ENCODE assay signal across 31 cellular contexts in the genomic region with DNA sequence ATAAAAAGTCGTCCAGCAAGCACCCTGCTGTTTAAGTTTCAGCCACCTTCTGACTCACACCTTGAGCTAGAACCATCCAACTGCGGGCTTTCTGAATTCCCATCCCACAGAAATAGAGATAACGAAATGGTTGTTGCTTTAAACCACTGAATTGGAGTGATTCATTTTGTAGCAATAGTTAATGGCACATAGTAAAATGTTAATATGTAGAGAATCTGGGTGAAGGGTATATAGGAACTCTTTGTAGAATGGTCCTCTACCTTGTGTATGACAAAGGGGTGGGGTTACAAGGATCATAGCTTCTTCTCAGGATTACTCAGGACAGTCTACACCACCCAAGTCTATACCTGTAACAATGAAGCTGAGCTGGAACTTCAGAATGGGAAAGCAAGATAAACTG. TPM values are rescaled to one million over a fixed set of nuclear protein-coding genes. Genes with fewer than 3 reads are reported as not detected.
DNase-seq lines count a peak whose midpoint lies in the region; ATAC-seq, FAIRE-seq and TF ChIP-seq lines count a peak whose summit lies in the region.
"Had no signal": no experiment of that assay in that cellular context is flagged by ENCODE, and none has a peak within 500 bp of the region (broad histone marks: within the 10 kb centered on the region; RNA-seq: fewer than 3 reads in every experiment).

No MANE protein-coding gene starts in this region.

- H3K18ac ChIP-seq in trophoblast cell (ENCODE audit: low read length), result no peak overlapping the region

- H2BK120ac ChIP-seq in trophoblast cell (ENCODE audit: insufficient read depth, low read length, poor library complexity), result no peak overlapping the region

- H3K27ac ChIP-seq in PC-9, result peak overlapping the region; percentile 85
- no peak overlapping the region for H3K27ac ChIP-seq in trophoblast cell (ENCODE audit: low read depth, low read length)
- no peak overlapping the region for H3K27ac ChIP-seq in dorsolateral prefrontal cortex
- H3K27ac ChIP-seq: esophagus muscularis mucosa, heart right ventricle, lower lobe of right lung, Peyer's patch, uterus, VCaP had no signal

- no peak overlapping the region for H3K9ac ChIP-seq in trophoblast cell (ENCODE audit: low read length)

- H2BK5ac ChIP-seq in trophoblast cell (ENCODE audit: low read depth, low read length, poor library complexity), result no peak overlapping the region

- H2BK12ac ChIP-seq in trophoblast cell (ENCODE audit: low read length), result no peak overlapping the region

- no peak overlapping the region for H3K23ac ChIP-seq in trophoblast cell (ENCODE audit: low read length)

- CTCF ChIA-PET in PC-9 (lab: Charles Lee), result interaction anchor here (0.6 to 1.5 kb wide), 4 partner anchors 27 to 61 kb away, joined by 3 to 16 read pairs (median 10); no protein-coding TSS in a partner anchor

- no CpG with 5 or more reads among the region's 3 CpGs for WGBS in trophoblast cell (ENCODE audit: extremely low coverage, insufficient coverage, insufficient read length)

- H3K27me3 ChIP-seq in PC-9 (ENCODE audit: insufficient read depth, low read depth) (no peaks in the 10 kb centered on the region), trophoblast cell (ENCODE audit: insufficient read depth, low read length) (peaks cover 3% of the 10 kb centered on the region), dorsolateral prefrontal cortex (no peaks in the 10 kb centered on the region)
- H3K27me3 ChIP-seq: esophagus muscularis mucosa, Peyer's patch, uterus had no signal

- H3K14ac ChIP-seq in trophoblast cell (ENCODE audit: low read length), result no peak overlapping the region

- H3K4me3 ChIP-seq in PC-9, result no peak overlapping the region
- no peak overlapping the region for H3K4me3 ChIP-seq in choroid plexus epithelial cell (ENCODE audit: low read depth, low read length)
- H3K4me3 ChIP-seq in trophoblast cell (ENCODE audit: low read depth, low read length), result no peak overlapping the region
- no peak overlapping the region for H3K4me3 ChIP-seq in dorsolateral prefrontal cortex
- H3K4me3 ChIP-seq: esophagus muscularis mucosa, heart right ventricle, lower lobe of right lung, Peyer's patch, uterus had no signal

- DNase-seq in Daoy (ENCODE audit: low read depth), result peak; percentile 89
- peak in 1 of 2 experiments; percentile 96 for DNase-seq in PC-9
- DNase-seq in choroid plexus epithelial cell (ENCODE audit: low read depth), result peak; percentile 69
- DNase-seq in trophoblast cell, result peak; percentile 83 to 94
- DNase-seq in GDM1 (lab: John Stamatoyannopoulos, UW), result no peak
- no peak for DNase-seq in urothelium cell line (ENCODE audit: low spot score)
- DNase-seq in dorsolateral prefrontal cortex, result no peak
- DNase-seq: activated CD4-positive, alpha-beta T cell treated with anti-CD3 and anti-CD28 coated beads for 4 hours; caudate nucleus; DMS53; foreskin melanocyte; HCEC 1CT; heart right ventricle; Karpas-422; lower lobe of right lung; MV-4-11; NCI-H1436; NCI-H2081 treated with DMSO at 0.1 percent for 48 hours; NCI-H345; NCI-H69; Peyer's patch; SHP77 treated with DMSO at 0.1 percent for 48 hours; small intestine; stimulated activated naive CD8-positive, alpha-beta T cell treated with anti-CD3 and anti-CD28 coated beads, Interleukin-15, Interleukin-2, amounts not matched to agents 100 U/mL and 50 U/mL, for 24 hours; uterus had no signal

- POLR2A ChIA-PET in PC-9 (lab: Charles Lee; ENCODE audit: unreplicated experiment), result interaction anchor here (0.6 kb wide), 2 partner anchors 147 to 184 kb away, joined by 3 read pairs; no protein-coding TSS in a partner anchor

- no peak overlapping the region for H4K8ac ChIP-seq in trophoblast cell (ENCODE audit: low read depth, low read length)

- H3K9me2 ChIP-seq in PC-9 (ENCODE audit: insufficient read depth), result no peaks in the 10 kb centered on the region

- H3K79me2 ChIP-seq in PC-9 (ENCODE audit: low read depth) (peaks cover 18% of the 10 kb centered on the region), trophoblast cell (ENCODE audit: control insufficient read depth, insufficient read depth, low read length, poor library complexity) (no peaks in the 10 kb centered on the region)

- H3K4ac ChIP-seq in trophoblast cell (ENCODE audit: low read depth, low read length), result no peak overlapping the region

- no peaks in the 10 kb centered on the region for H3K79me1 ChIP-seq in trophoblast cell (ENCODE audit: low read length)

- H4K91ac ChIP-seq in trophoblast cell (ENCODE audit: low read depth, low read length), result no peak overlapping the region

- intact Hi-C loops in PC-9 (cut with micrococcal nuclease; ENCODE audit: unreplicated experiment), result no loop called here
- intact Hi-C loops in dorsolateral prefrontal cortex (cut with DNase I), result loop anchor here in 1 of 2 donors (10.0 kb wide), 1 partner anchor 357 kb away; a partner anchor contains a TSS

- H2AFZ ChIP-seq in PC-9 (no peak overlapping the region), trophoblast cell (ENCODE audit: insufficient read depth, low read length, poor library complexity) (no peak overlapping the region)

- no peak overlapping the region for H4K12ac ChIP-seq in trophoblast cell (ENCODE audit: low read depth, low read length)

- TF ChIP-seq CTCF in PC-9 (conservative IDR thresholded peaks at IDR 0.05), result no peak
- no peak for TF ChIP-seq CTCF in choroid plexus epithelial cell (conservative IDR thresholded peaks at IDR 0.05; ENCODE audit: low read depth, low read length)
- no peak for TF ChIP-seq CTCF in dorsolateral prefrontal cortex (IDR thresholded peaks at IDR 0.05 in 54 of 56, conservative IDR thresholded peaks at IDR 0.05 in 2 of 56; ENCODE audit: low read depth in 1 of 56, partially characterized antibody in 56 of 56)

- H2AK5ac ChIP-seq in trophoblast cell (ENCODE audit: low read length), result no peak overlapping the region

- no peak for FAIRE-seq in urothelium cell line (lab: Jason Lieb, UNC)
- FAIRE-seq: G401.6, HepG2, small intestine had no signal

- H3K36me3 ChIP-seq in PC-9 (ENCODE audit: low read depth) (no peaks in the 10 kb centered on the region), trophoblast cell (ENCODE audit: control insufficient read depth in 1 of 2, insufficient read depth in 2 of 2, low read length in 2 of 2) (no peaks in the 10 kb centered on the region)
- H3K36me3 ChIP-seq: esophagus muscularis mucosa, heart right ventricle, lower lobe of right lung, Peyer's patch, uterus had no signal

- no peaks in the 10 kb centered on the region for H4K20me1 ChIP-seq in PC-9 (ENCODE audit: insufficient read depth)

- BruUV-seq in PC-9 (replicated peaks; lab: Mats Ljungman, UMichigan), result no TSS peak

- H3K4me2 ChIP-seq in PC-9 (peak overlapping the region; percentile 60), trophoblast cell (ENCODE audit: low read length) (no peak overlapping the region)

- no peak for ATAC-seq in GM18861 (IDR thresholded peaks at IDR 0.05; ENCODE audit: unreplicated experiment)
- ATAC-seq: activated naive CD4-positive, alpha-beta T cell treated with anti-CD3 and anti-CD28 coated beads, Interleukin-2, amount 50 U/mL, for 72 hours; heart right ventricle; HepG2; lower lobe of right lung; stimulated activated naive CD8-positive, alpha-beta T cell treated with anti-CD3 and anti-CD28 coated beads, Interleukin-15, Interleukin-2, amounts not matched to agents 100 U/mL and 50 U/mL, for 24 hours had no signal

- H3K4me1 ChIP-seq in PC-9 (replicated peaks; ENCODE audit: insufficient read depth) (peaks cover 60% of the 10 kb centered on the region), trophoblast cell (ENCODE audit: control insufficient read depth in 1 of 2, insufficient read depth in 2 of 2, low read length in 2 of 2) (peaks cover 5% of the 10 kb centered on the region in 2 experiments)

- no peaks in the 10 kb centered on the region for H3K9me3 ChIP-seq in PC-9 (ENCODE audit: insufficient read depth, low read depth)
- H3K9me3 ChIP-seq in trophoblast cell (ENCODE audit: insufficient read depth, low read depth, low read length), result no peaks in the 10 kb centered on the region
- H3K9me3 ChIP-seq: esophagus muscularis mucosa, heart right ventricle, lower lobe of right lung, Peyer's patch, uterus had no signal

- H3F3A ChIP-seq in PC-9 (ENCODE audit: insufficient read depth, low read depth), result peaks cover 36% of the 10 kb centered on the region

RNA-seq across cellular contexts. Expression of a gene that starts 2.4 kb away (rescaled TPM):
- 4.6 and 6.6 TPM in 2 replicates for total RNA-seq in Daoy (2014; rRNA removed; shearing (Covaris generic))
- total RNA-seq in PC-9 (2021) (17.1 and 25.2 TPM in 2 replicates), dorsolateral prefrontal cortex (100 to 1,000 TPM in 119 of 120 experiments, 10 to 100 TPM in 1; 97.4 to 247 (median 192) TPM)
- 5.8 and 6.8 TPM in 2 replicates for polyA plus RNA-seq in trophoblast cell (2013)

Comparison
In these comparisons a context has a peak if more than half of its experiments do, and no peak if none do; other contexts are left out.
1. DNase-seq: peak in Daoy (single experiment), choroid plexus epithelial cell (single experiment) and trophoblast cell (2 of 2); none in GDM1 (single experiment), urothelium cell line (single experiment) and dorsolateral prefrontal cortex (0 of 10).